In the genomic region with DNA sequence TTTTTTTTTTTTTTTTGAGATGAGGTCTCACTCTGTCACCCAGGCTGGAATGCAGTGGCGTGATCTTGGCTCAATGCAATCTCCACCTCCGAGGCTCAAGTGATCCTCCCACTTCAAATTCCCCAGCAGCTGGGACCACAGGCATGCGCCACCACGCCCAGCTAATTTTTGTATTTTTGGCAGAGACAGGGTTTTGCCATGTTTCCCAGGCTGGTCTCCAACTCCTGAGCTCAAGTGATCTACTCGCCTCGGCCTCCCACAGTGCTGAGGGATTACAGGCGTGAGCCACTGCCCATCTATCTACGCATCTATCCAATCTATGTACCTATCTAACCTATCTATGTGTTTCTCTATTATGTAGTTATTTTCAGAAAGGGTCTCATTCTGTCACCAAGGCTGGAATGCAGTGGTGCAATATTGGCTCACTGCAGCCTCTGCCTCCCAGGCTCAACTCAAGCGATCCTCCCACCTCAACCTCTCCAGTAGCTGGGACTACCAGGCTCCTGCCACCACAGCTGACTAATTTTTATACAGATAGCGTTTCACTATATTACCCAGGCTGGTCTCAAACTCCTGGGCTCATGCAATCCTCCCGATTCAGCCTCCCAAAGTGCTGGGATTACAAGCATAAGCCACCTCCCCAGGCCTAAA, we compare ENCODE assay signal across 9 cellular contexts. TPM values are rescaled to one million over a fixed set of nuclear protein-coding genes. Genes with fewer than 3 reads are reported as not detected.
DNase-seq lines count a peak whose midpoint lies in the region; ATAC-seq and TF ChIP-seq lines count a peak whose summit lies in the region.
"Had no signal": no experiment of that assay in that cellular context is flagged by ENCODE, and none has a peak within 500 bp of the region (broad histone marks: within the 10 kb centered on the region; RNA-seq: fewer than 3 reads in every experiment).

No MANE protein-coding gene starts in this region.

- intact Hi-C loops in sciatic nerve (cut with DNase I): no loop called here

- H3K4me1 Mint-ChIP-seq in T-cell: peaks cover 37 to 66% (median 65%) of the 10 kb centered on the region in 3 donors

- no peak for ATAC-seq in T-cell (replicated peaks in 1 of 4)
- ATAC-seq in sciatic nerve: peak; percentile 87

- peak; percentile 84 for DNase-seq in GM04503 (ENCODE audit: low read depth)
- no peak for DNase-seq in T-cell
- peak; percentile 28 to 46 for DNase-seq in foreskin fibroblast
- DNase-seq in sciatic nerve (ENCODE audit: low spot score): no peak
- DNase-seq in HuH-7 (ENCODE audit: low spot score): no peak
- no peak for DNase-seq in central memory CD4-positive, alpha-beta T cell
- DNase-seq in epidermal melanocyte (ENCODE audit: insufficient read length, low spot score): no peak
- no peak for DNase-seq in NCI-H82 treated with DMSO at 0.1 percent for 48 hours (lab: John Stamatoyannopoulos, UW; ENCODE audit: unreplicated experiment)
- DNase-seq: activated gamma-delta T cell had no signal

- CTCF ChIA-PET in T-cell (lab: Charles Lee): no interaction called here

- H3K4me3 Mint-ChIP-seq in T-cell: no peak overlapping the region

- no peak for TF ChIP-seq CTCF in foreskin fibroblast (IDR thresholded peaks at IDR 0.05; ENCODE audit: low read depth, low read length)

- no peak overlapping the region for H3K4me3 ChIP-seq in foreskin fibroblast (ENCODE audit: low read depth in 1 of 2, low read length in 2 of 2)

- POLR2A ChIA-PET in T-cell (lab: Charles Lee): interaction anchor here in 1 of 2 donors (0.6 kb wide), 1 partner anchor 35 kb away, joined by 3 read pairs; no protein-coding TSS in a partner anchor

- peak overlapping the region; percentile 72 to 76 for H3K27ac Mint-ChIP-seq in T-cell

- no peaks in the 10 kb centered on the region for H3K9me3 Mint-ChIP-seq in T-cell

- H3K27me3 Mint-ChIP-seq in T-cell: no peaks in the 10 kb centered on the region

- peaks cover 10% of the 10 kb centered on the region for H3K36me3 Mint-ChIP-seq in T-cell

RNA-seq across cellular contexts. Expression of gene GPX1, which starts 20.2 kb away (rescaled TPM):
- 10 to 100 TPM; 45.1 to 87.5 (median 73.8) TPM for total RNA-seq in T-cell
- total RNA-seq in sciatic nerve: 142 TPM

RNA-seq across cellular contexts. Expression of gene RHOA, which starts 33.4 kb away (rescaled TPM):
- total RNA-seq in T-cell (100 to 1,000 TPM; 247 to 279 (median 269) TPM), sciatic nerve (485 TPM)

RNA-seq across cellular contexts. Expression of gene TCTA, which starts 33.8 kb away (rescaled TPM):
- 10 to 100 TPM; 22.8 to 38.2 (median 34.3) TPM for total RNA-seq in T-cell
- total RNA-seq in sciatic nerve: 28.5 TPM

RNA-seq across cellular contexts. Expression of gene USP4, which starts 38.5 kb away (rescaled TPM):
- total RNA-seq in T-cell (100 to 1,000 TPM; 101 to 107 (median 103) TPM), sciatic nerve (83.2 TPM)

RNA-seq across cellular contexts. Expression of gene AMT, which starts 43.9 kb away (rescaled TPM):
- total RNA-seq in T-cell: 10 to 100 TPM in 4 of 5 donors, 1 to 10 TPM in 1; 9.6 to 14.1 (median 11.1) TPM
- 12.4 TPM for total RNA-seq in sciatic nerve

Comparison
In these comparisons a context has a peak if more than half of its experiments do, and no peak if none do; other contexts are left out.
1. DNase-seq: peak in GM04503 (single experiment) and foreskin fibroblast (2 of 2); none in T-cell (0 of 34), sciatic nerve (single experiment), HuH-7 (single experiment), central memory CD4-positive, alpha-beta T cell (single experiment), epidermal melanocyte (single experiment) and NCI-H82 treated with DMSO at 0.1 percent for 48 hours (single experiment).